ENCODE assay signal across 11 cellular contexts in the genomic region with DNA sequence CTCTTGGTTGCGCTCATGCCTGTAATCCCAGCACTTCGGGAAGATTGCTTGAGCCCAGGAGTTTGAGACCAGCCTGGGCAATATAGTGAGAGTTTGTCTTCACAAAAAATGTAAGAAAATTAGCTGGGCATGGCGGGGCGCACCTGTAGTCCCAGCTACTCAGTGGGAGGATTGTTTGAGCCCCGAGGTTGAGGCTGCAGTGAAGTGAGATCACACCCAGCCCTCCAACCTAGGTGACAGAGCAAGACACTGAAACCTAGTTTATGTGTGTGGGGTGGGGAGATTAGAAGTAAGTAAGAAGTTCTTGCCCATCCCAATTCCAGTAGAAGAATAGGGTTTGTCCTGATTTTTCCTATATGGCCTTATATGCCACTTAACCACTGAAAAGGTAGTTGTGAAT. TPM values are rescaled to one million over a fixed set of nuclear protein-coding genes. Genes with fewer than 3 reads are reported as not detected.
A peak's percentile ranks its signal among the peaks of the same experiment; 100 is the strongest.
DNase-seq lines count a peak whose midpoint lies in the region; ATAC-seq, FAIRE-seq and TF ChIP-seq lines count a peak whose summit lies in the region.
"Had no signal": no experiment of that assay in that cellular context is flagged by ENCODE, and none has a peak within 500 bp of the region (broad histone marks: within the 10 kb centered on the region; RNA-seq: fewer than 3 reads in every experiment).

No MANE protein-coding gene starts in this region.

- DNase-seq in DMS 273 (lab: John Stamatoyannopoulos, UW; ENCODE audit: unreplicated experiment) (peak; percentile 24), DMS 273 treated with DMSO at 0.1 percent for 48 hours (lab: John Stamatoyannopoulos, UW) (no peak), glutamatergic neuron (no peak), GM13976 (ENCODE audit: low spot score) (no peak), HTR-8/SVneo (ENCODE audit: insufficient read length, low spot score) (no peak), DMS79 (lab: John Stamatoyannopoulos, UW) (no peak)
- DNase-seq in activated CD4-positive, alpha-beta memory T cell treated with anti-CD3 and anti-CD28 coated beads, Interleukin-2, amount 10 ng/mL, durations not matched to agents 7 days and 5 days, result no peak
- DNase-seq in stimulated activated naive B cell treated with anti-CD40 and anti-IgM and Interleukin-4, amounts not matched to agents 10 μg/mL and 1 μg/mL and 100 μg/mL, for 72 hours, result no peak
- DNase-seq: midbrain had no signal

- no peak for TF ChIP-seq CTCF in glutamatergic neuron (IDR thresholded peaks at IDR 0.05; ENCODE audit: partially characterized antibody, unreplicated experiment)
- no peak for TF ChIP-seq CTCF in GM13976 (IDR thresholded peaks at IDR 0.05; ENCODE audit: borderline replicate concordance, control extremely low read depth, extremely low read depth, insufficient read depth, missing control alignments)

- no peaks in the 10 kb centered on the region for H3K9me3 Mint-ChIP-seq in activated CD4-positive, alpha-beta memory T cell treated with anti-CD3 and anti-CD28 coated beads, Interleukin-2, amount 10 ng/mL, durations not matched to agents 7 days and 5 days
- peaks cover 6% of the 10 kb centered on the region for H3K9me3 Mint-ChIP-seq in glutamatergic neuron (ENCODE audit: unreplicated experiment)
- H3K9me3 Mint-ChIP-seq in stimulated activated naive B cell treated with anti-CD40 and anti-IgM and Interleukin-4, amounts not matched to agents 10 μg/mL and 1 μg/mL and 100 μg/mL, for 72 hours, result no peaks in the 10 kb centered on the region

- in situ Hi-C loops in GM13976 (cut with MboI; ENCODE audit: low sequenced_read_pairs, unreplicated experiment), result no loop called here

- H3K27ac Mint-ChIP-seq in activated CD4-positive, alpha-beta memory T cell treated with anti-CD3 and anti-CD28 coated beads, Interleukin-2, amount 10 ng/mL, durations not matched to agents 7 days and 5 days, result peak overlapping the region; percentile 84
- H3K27ac Mint-ChIP-seq in glutamatergic neuron (ENCODE audit: unreplicated experiment), result peak overlapping the region; percentile 9
- H3K27ac Mint-ChIP-seq in stimulated activated naive B cell treated with anti-CD40 and anti-IgM and Interleukin-4, amounts not matched to agents 10 μg/mL and 1 μg/mL and 100 μg/mL, for 72 hours, result peak overlapping the region; percentile 99

- CTCF ChIA-PET in activated CD4-positive, alpha-beta memory T cell treated with anti-CD3 and anti-CD28 coated beads, Interleukin-2, amount 10 ng/mL, durations not matched to agents 7 days and 5 days (lab: Charles Lee), result interaction anchor here (1.0 to 2.7 kb wide), 2 partner anchors 128 to 160 kb away, joined by 3 to 8 read pairs; a partner anchor contains a TSS

- peaks cover 71% of the 10 kb centered on the region for H3K36me3 Mint-ChIP-seq in activated CD4-positive, alpha-beta memory T cell treated with anti-CD3 and anti-CD28 coated beads, Interleukin-2, amount 10 ng/mL, durations not matched to agents 7 days and 5 days (ENCODE audit: low read depth)
- H3K36me3 Mint-ChIP-seq in glutamatergic neuron (ENCODE audit: unreplicated experiment), result no peaks in the 10 kb centered on the region
- peaks cover 53 to 68% of the 10 kb centered on the region in 2 donors for H3K36me3 Mint-ChIP-seq in stimulated activated naive B cell treated with anti-CD40 and anti-IgM and Interleukin-4, amounts not matched to agents 10 μg/mL and 1 μg/mL and 100 μg/mL, for 72 hours

- peaks cover 69% of the 10 kb centered on the region for H3K4me1 Mint-ChIP-seq in activated CD4-positive, alpha-beta memory T cell treated with anti-CD3 and anti-CD28 coated beads, Interleukin-2, amount 10 ng/mL, durations not matched to agents 7 days and 5 days
- H3K4me1 Mint-ChIP-seq in glutamatergic neuron (ENCODE audit: low read depth, unreplicated experiment), result peaks cover 15% of the 10 kb centered on the region
- peaks cover 31 to 66% of the 10 kb centered on the region in 2 donors for H3K4me1 Mint-ChIP-seq in stimulated activated naive B cell treated with anti-CD40 and anti-IgM and Interleukin-4, amounts not matched to agents 10 μg/mL and 1 μg/mL and 100 μg/mL, for 72 hours

- no peak for FAIRE-seq in HTR-8/SVneo (lab: Jason Lieb, UNC)
- FAIRE-seq: A204.1 had no signal

- POLR2A ChIA-PET in activated CD4-positive, alpha-beta memory T cell treated with anti-CD3 and anti-CD28 coated beads, Interleukin-2, amount 10 ng/mL, durations not matched to agents 7 days and 5 days (lab: Charles Lee), result interaction anchor here (0.6 to 5.0 kb wide), 3 partner anchors 8 to 245 kb away, joined by 3 to 36 read pairs (median 8); a partner anchor contains a TSS

- H3K4me3 Mint-ChIP-seq in activated CD4-positive, alpha-beta memory T cell treated with anti-CD3 and anti-CD28 coated beads, Interleukin-2, amount 10 ng/mL, durations not matched to agents 7 days and 5 days, result peak overlapping the region; percentile 92
- H3K4me3 Mint-ChIP-seq in glutamatergic neuron (ENCODE audit: unreplicated experiment), result peak overlapping the region; percentile 97
- H3K4me3 Mint-ChIP-seq in stimulated activated naive B cell treated with anti-CD40 and anti-IgM and Interleukin-4, amounts not matched to agents 10 μg/mL and 1 μg/mL and 100 μg/mL, for 72 hours, result peak overlapping the region; percentile 94 to 95

- no peaks in the 10 kb centered on the region for H3K27me3 Mint-ChIP-seq in activated CD4-positive, alpha-beta memory T cell treated with anti-CD3 and anti-CD28 coated beads, Interleukin-2, amount 10 ng/mL, durations not matched to agents 7 days and 5 days
- H3K27me3 Mint-ChIP-seq in glutamatergic neuron (ENCODE audit: unreplicated experiment), result peaks cover 4% of the 10 kb centered on the region
- H3K27me3 Mint-ChIP-seq in stimulated activated naive B cell treated with anti-CD40 and anti-IgM and Interleukin-4, amounts not matched to agents 10 μg/mL and 1 μg/mL and 100 μg/mL, for 72 hours, result no peaks in the 10 kb centered on the region

- ATAC-seq in stimulated activated naive B cell treated with anti-CD40 and anti-IgM and Interleukin-4, amounts not matched to agents 10 μg/mL and 1 μg/mL and 100 μg/mL, for 72 hours (replicated peaks), result no peak
- ATAC-seq: activated CD4-positive, CD25-positive, alpha-beta regulatory T cell treated with anti-CD3 and anti-CD28 coated beads, Interleukin-2, amount 50 U/mL, for 24 hours had no signal

RNA-seq across cellular contexts. Expression of a gene that starts 2.0 kb away (rescaled TPM):
- total RNA-seq in activated CD4-positive, alpha-beta memory T cell treated with anti-CD3 and anti-CD28 coated beads, Interleukin-2, amount 10 ng/mL, durations not matched to agents 7 days and 5 days, result 100 to 1,000 TPM; 660 to 678 TPM
- total RNA-seq in glutamatergic neuron (ENCODE audit: unreplicated experiment), result 692 TPM

RNA-seq across cellular contexts. Expression of a gene that starts 48.9 kb away (rescaled TPM):
- total RNA-seq in activated CD4-positive, alpha-beta memory T cell treated with anti-CD3 and anti-CD28 coated beads, Interleukin-2, amount 10 ng/mL, durations not matched to agents 7 days and 5 days, result 1 to 10 TPM; 2.9 TPM
- 19.5 TPM for total RNA-seq in glutamatergic neuron (ENCODE audit: unreplicated experiment)

Comparison
In these comparisons a context has a peak if more than half of its experiments do, and no peak if none do; other contexts are left out.
1. H3K27ac Mint-ChIP-seq: peak in every context shown above with its lines; median percentile 99 in stimulated activated naive B cell treated with anti-CD40 and anti-IgM and Interleukin-4, amounts not matched to agents 10 μg/mL and 1 μg/mL and 100 μg/mL, for 72 hours; 84 in activated CD4-positive, alpha-beta memory T cell treated with anti-CD3 and anti-CD28 coated beads, Interleukin-2, amount 10 ng/mL, durations not matched to agents 7 days and 5 days; 9 in glutamatergic neuron.